ENCODE assay signal across 21 cellular contexts in genomic region chr19:8426283-8426682, GRCh38. TPM values are rescaled to one million over a fixed set of nuclear protein-coding genes. Genes with fewer than 3 reads are reported as not detected.
DNase-seq lines count a peak whose midpoint lies in the region; ATAC-seq, FAIRE-seq and TF ChIP-seq lines count a peak whose summit lies in the region.
"Had no signal": no experiment of that assay in that cellular context is flagged by ENCODE, and none has a peak within 500 bp of the region (broad histone marks: within the 10 kb centered on the region; RNA-seq: fewer than 3 reads in every experiment).

No MANE protein-coding gene starts in this region.

- no peak for ATAC-seq in IMR-90 (ENCODE audit: low read depth)
- ATAC-seq in GM19324 (IDR thresholded peaks at IDR 0.05; ENCODE audit: low FRiP score, unreplicated experiment), result no peak
- ATAC-seq: HCT116, HepG2 had no signal

- no peak overlapping the region for H3K4me2 ChIP-seq in IMR-90 (ENCODE audit: low read depth, low read length)
- H3K4me2 ChIP-seq in osteoblast (ENCODE audit: insufficient read depth, low read length), result no peak overlapping the region
- H3K4me2 ChIP-seq: GM23338 had no signal

- no peak for TF ChIP-seq POLR2A in IMR-90 (IDR thresholded peaks at IDR 0.05; ENCODE audit: low read depth, low read length)

- H3K9ac ChIP-seq in IMR-90 (ENCODE audit: low read depth, low read length), result no peak overlapping the region

- POLR2A ChIA-PET in IMR-90 (lab: Charles Lee; ENCODE audit: unreplicated experiment), result no interaction called here

- dilution Hi-C loops in IMR-90 (cut with HindIII; ENCODE audit: low sequenced_read_pairs, unreplicated experiment), result no loop called here

- 94% methylated on average over 6 of the region's 7 CpGs; no CpG with 5 or more reads in 1 of the 2 experiments for WGBS in IMR-90 (ENCODE audit: extremely low coverage in 2 of 2, insufficient read length in 1 of 2), 2 experiments

- no peak for DNase-seq in IMR-90
- DNase-seq in bronchial epithelial cell (ENCODE audit: low read depth), result no peak
- peak; percentile 8 for DNase-seq in osteoblast (ENCODE audit: insufficient read length, low spot score, missing footprints)
- no peak for DNase-seq in COR-L47 (lab: John Stamatoyannopoulos, UW)
- no peak for DNase-seq in nucleus accumbens (lab: John Stamatoyannopoulos, UW)
- DNase-seq: ACHN; BE2C; C1 segment of cervical spinal cord; Caco-2; CD4-positive, CD25-positive, alpha-beta regulatory T cell; CD8-positive, alpha-beta memory T cell had no signal

- in situ Hi-C loops in IMR-90 (cut with MboI; ENCODE audit: low sequenced_read_pairs), result no loop called here

- peak; percentile 62 for FAIRE-seq in bronchial epithelial cell (lab: Jason Lieb, UNC)
- FAIRE-seq: A204.1, D721Med, G401.6, GM12891, GM18507, H54, HepG2 had no signal

- no peak overlapping the region for H4K91ac ChIP-seq in IMR-90 (ENCODE audit: insufficient read depth, low read depth, low read length)

- H3K4me1 ChIP-seq in IMR-90 (ENCODE audit: control insufficient read depth, insufficient read depth, low read length), result peaks cover 4% of the 10 kb centered on the region
- H3K4me1 ChIP-seq in osteoblast (ENCODE audit: insufficient read depth, low read length), result peaks cover 13% of the 10 kb centered on the region
- H3K4me1 ChIP-seq: BE2C had no signal

- no peaks in the 10 kb centered on the region for H3K9me3 ChIP-seq in IMR-90 (ENCODE audit: control insufficient read depth, insufficient read depth, low read length)
- H3K9me3 ChIP-seq in osteoblast (ENCODE audit: low read depth, low read length), result no peaks in the 10 kb centered on the region
- H3K9me3 ChIP-seq: BE2C, Caco-2 had no signal

- H4K20me1 ChIP-seq in IMR-90 (ENCODE audit: insufficient read depth, low read length) (no peaks in the 10 kb centered on the region), osteoblast (ENCODE audit: insufficient read depth, low read length) (no peaks in the 10 kb centered on the region)

- intact Hi-C loops in IMR-90 (cut with micrococcal nuclease), result no loop called here

- peak overlapping the region; percentile 51 for H2AFZ ChIP-seq in IMR-90 (replicated peaks; ENCODE audit: low read length, poor library complexity)
- no peak overlapping the region for H2AFZ ChIP-seq in osteoblast (ENCODE audit: low read length)
- H2AFZ ChIP-seq: GM23338 had no signal

- no peak overlapping the region for H3K14ac ChIP-seq in IMR-90 (replicated peaks; ENCODE audit: low read depth, low read length)

- no peak overlapping the region for H3K4ac ChIP-seq in IMR-90 (ENCODE audit: low read depth, low read length)

- TF ChIP-seq CTCF in IMR-90 (conservative IDR thresholded peaks at IDR 0.05; ENCODE audit: low read depth, low read length) (no peak), bronchial epithelial cell (IDR thresholded peaks at IDR 0.05; ENCODE audit: insufficient read depth, low read length, severe bottlenecking) (no peak), osteoblast (IDR thresholded peaks at IDR 0.05; ENCODE audit: extremely low read depth, low read depth, low read length) (no peak)

- H2BK5ac ChIP-seq in IMR-90 (ENCODE audit: low read depth, low read length, poor library complexity, severe bottlenecking), result no peak overlapping the region

- H3K79me2 ChIP-seq in osteoblast (ENCODE audit: insufficient read depth, low read length), result no peaks in the 10 kb centered on the region

- H2BK120ac ChIP-seq in IMR-90 (ENCODE audit: low read depth, low read length), result no peak overlapping the region

- no TSS peak for BruUV-seq in IMR-90 (replicated peaks; lab: Mats Ljungman, UMichigan)

- 0 out of 2 replicates have a peak, but pooled peaks cover 2% of the 10 kb centered on the region for H3K9me1 ChIP-seq in IMR-90 (ENCODE audit: insufficient read depth, low read length)

- no peaks in the 10 kb centered on the region; the same call in 1 of the 2 replicates for H3K36me3 ChIP-seq in IMR-90 (ENCODE audit: control insufficient read depth, insufficient read depth, low read length)
- H3K36me3 ChIP-seq in bronchial epithelial cell (ENCODE audit: control insufficient read depth, insufficient read depth, low read length), result no peaks in the 10 kb centered on the region
- no peaks in the 10 kb centered on the region for H3K36me3 ChIP-seq in osteoblast (ENCODE audit: insufficient read depth, low read length)
- H3K36me3 ChIP-seq: BE2C had no signal

- no peak overlapping the region for H4K8ac ChIP-seq in IMR-90 (ENCODE audit: low read depth in 2 of 2, low read length in 2 of 2)

- H2AK5ac ChIP-seq in IMR-90 (ENCODE audit: low read depth, low read length), result no peak overlapping the region; the same call in 1 of the 2 replicates

- TF ChIP-seq RAD21 in IMR-90 (IDR thresholded peaks at IDR 0.05; ENCODE audit: low read length), result no peak

- no peak overlapping the region for H2BK15ac ChIP-seq in IMR-90 (ENCODE audit: low read depth, low read length)

- H3K56ac ChIP-seq in IMR-90 (ENCODE audit: extremely low read depth, insufficient read depth, low read length), result no peak overlapping the region

- peaks cover 0 to 7% of the 10 kb centered on the region in 2 experiments; a peak in 2 of 4 replicates for H3K79me1 ChIP-seq in IMR-90 (ENCODE audit: low read depth in 1 of 2, low read length in 2 of 2)

- H3K23ac ChIP-seq in IMR-90 (ENCODE audit: low read depth, low read length), result no peak overlapping the region

- H4K5ac ChIP-seq in IMR-90 (ENCODE audit: low read depth, low read length), result no peak overlapping the region

- H2AK9ac ChIP-seq in IMR-90 (replicated peaks; ENCODE audit: low read depth, low read length, poor library complexity), result no peak overlapping the region

- no peak overlapping the region for H3K18ac ChIP-seq in IMR-90 (ENCODE audit: low read depth, low read length)

- H3K27me3 ChIP-seq in IMR-90 (ENCODE audit: control insufficient read depth, insufficient read depth, low read length), result no peaks in the 10 kb centered on the region
- no peaks in the 10 kb centered on the region for H3K27me3 ChIP-seq in bronchial epithelial cell (ENCODE audit: control insufficient read depth, insufficient read depth, low read length)
- no peaks in the 10 kb centered on the region for H3K27me3 ChIP-seq in osteoblast (ENCODE audit: insufficient read depth, low read length)
- H3K27me3 ChIP-seq: BE2C had no signal

- H3K4me3 ChIP-seq in IMR-90 (ENCODE audit: insufficient read depth, low read depth, low read length), result no peak overlapping the region
- H3K4me3 ChIP-seq in bronchial epithelial cell (ENCODE audit: low read depth, low read length), result no peak overlapping the region
- no peak overlapping the region for H3K4me3 ChIP-seq in osteoblast (ENCODE audit: insufficient read depth, low read length)
- H3K4me3 ChIP-seq: GM23338 had no signal

- H3K27ac ChIP-seq in IMR-90 (ENCODE audit: insufficient read depth, low read length), result no peak overlapping the region
- no peak overlapping the region for H3K27ac ChIP-seq in osteoblast (ENCODE audit: low read depth, low read length)

- no peak overlapping the region for H2BK20ac ChIP-seq in IMR-90 (ENCODE audit: low read depth, low read length)

- CTCF ChIA-PET in IMR-90 (lab: Yijun Ruan, JAX), result no interaction called here

TF ChIP-seq in IMR-90, 13 proteins besides CTCF, POLR2A, EP300 and RAD21 (continues in another document):
- TF ChIP-seq MAZ (IDR thresholded peaks at IDR 0.05; ENCODE audit: borderline replicate concordance, low read depth, low read length) (no peak), SMC3 (IDR thresholded peaks at IDR 0.05; ENCODE audit: low read depth, low read length) (no peak), CHD1 (IDR thresholded peaks at IDR 0.05; ENCODE audit: low read depth, low read length) (no peak), CEBPB (IDR thresholded peaks at IDR 0.05; ENCODE audit: low read depth, low read length) (no peak), RCOR1 (IDR thresholded peaks at IDR 0.05; ENCODE audit: insufficient replicate concordance, low read length) (no peak), MXI1 (IDR thresholded peaks at IDR 0.05; ENCODE audit: borderline replicate concordance, low read depth, low read length) (no peak), RFX5 (IDR thresholded peaks at IDR 0.05; ENCODE audit: low read depth, low read length) (no peak), MAFK (IDR thresholded peaks at IDR 0.05; ENCODE audit: low read depth, low read length) (no peak), NFE2L2 (IDR thresholded peaks at IDR 0.05; ENCODE audit: low read depth, low read length) (no peak), BHLHE40 (IDR thresholded peaks at IDR 0.05; ENCODE audit: low read depth, low read length) (no peak), FOS (IDR thresholded peaks at IDR 0.05; ENCODE audit: low read depth, low read length) (no peak), ELK1 (IDR thresholded peaks at IDR 0.05; ENCODE audit: borderline replicate concordance, low read depth, low read length) (no peak)

RNA-seq across cellular contexts. Expression of gene MARCHF2, which starts 13.2 kb away (rescaled TPM):
- total RNA-seq in IMR-90 (2012; rRNA removed) (48.6 and 58.8 TPM in 2 replicates), bronchial epithelial cell (70.5 and 84.0 TPM in 2 replicates), osteoblast (69.8 and 72.5 TPM in 2 replicates)
- polyA plus RNA-seq in IMR-90 (2012; rRNA removed), result 33.8 and 39.1 TPM in 2 replicates
- polyA plus RNA-seq in IMR-90 (2012; cell fraction: cytosol; rRNA removed), result 13.0 and 59.2 TPM in 2 replicates
- 29.7 and 55.1 TPM in 2 replicates for polyA plus RNA-seq in IMR-90 (2012; cell fraction: nucleus; rRNA removed; ENCODE audit: low replicate concordance)

RNA-seq across cellular contexts. Expression of gene HNRNPM, which starts 18.5 kb away (rescaled TPM):
- total RNA-seq in IMR-90 (2012; rRNA removed) (75.6 and 90.5 TPM in 2 replicates), bronchial epithelial cell (53.4 and 62.0 TPM in 2 replicates), osteoblast (37.7 and 39.4 TPM in 2 replicates)
- 197 and 249 TPM in 2 replicates for polyA plus RNA-seq in IMR-90 (2012; rRNA removed)
- 223 and 344 TPM in 2 replicates for polyA plus RNA-seq in IMR-90 (2012; cell fraction: cytosol; rRNA removed)
- 124 and 380 TPM in 2 replicates for polyA plus RNA-seq in IMR-90 (2012; cell fraction: nucleus; rRNA removed; ENCODE audit: low replicate concordance)

RNA-seq across cellular contexts. Expression of gene RAB11B, which starts 36.1 kb away (rescaled TPM):
- total RNA-seq in IMR-90 (2012; rRNA removed) (8.2 and 12.2 TPM in 2 replicates), bronchial epithelial cell (21.1 and 50.4 TPM in 2 replicates), osteoblast (24.2 and 28.3 TPM in 2 replicates)
- polyA plus RNA-seq in IMR-90 (2012; rRNA removed), result 117 and 120 TPM in 2 replicates
- polyA plus RNA-seq in IMR-90 (2012; cell fraction: cytosol; rRNA removed), result 49.1 and 143 TPM in 2 replicates
- polyA plus RNA-seq in IMR-90 (2012; cell fraction: nucleus; rRNA removed; ENCODE audit: low replicate concordance), result 189 and 288 TPM in 2 replicates
